Comparison of ENCODE assay signal across 11 cellular contexts in genomic region chr17:38559880-38560230, GRCh38. TPM values are rescaled to one million over a fixed set of nuclear protein-coding genes. Genes with fewer than 3 reads are reported as not detected.
DNase-seq lines count a peak whose midpoint lies in the region; ATAC-seq and TF ChIP-seq lines count a peak whose summit lies in the region.
"Had no signal": no experiment of that assay in that cellular context is flagged by ENCODE, and none has a peak within 500 bp of the region (broad histone marks: within the 10 kb centered on the region; RNA-seq: fewer than 3 reads in every experiment).

No MANE protein-coding gene starts in this region.

- ATAC-seq in GM19023 (IDR thresholded peaks at IDR 0.05; ENCODE audit: unreplicated experiment), result no peak

- H3K27ac Mint-ChIP-seq in HFFc6, result no peak overlapping the region
- H3K27ac Mint-ChIP-seq: progenitor cell of endocrine pancreas had no signal

- no peak overlapping the region for H4K8ac ChIP-seq in neuronal stem cell (ENCODE audit: low read depth, low read length)

- H3K9me2 ChIP-seq in Loucy (replicated peaks; ENCODE audit: low read depth, low read length), result no peaks in the 10 kb centered on the region

- H3K9ac ChIP-seq in Loucy (ENCODE audit: low read depth, low read length, poor library complexity, severe bottlenecking) (no peak overlapping the region), neuronal stem cell (ENCODE audit: low read depth, low read length, poor library complexity) (no peak overlapping the region)

- H3K4me1 ChIP-seq in Loucy (ENCODE audit: insufficient read depth, low read length, poor library complexity, severe bottlenecking) (peaks cover 23% of the 10 kb centered on the region), breast epithelium (peaks cover 7 to 8% of the 10 kb centered on the region in 2 donors), neuronal stem cell (ENCODE audit: control insufficient read depth in 2 of 2, insufficient read depth in 1 of 2, low read depth in 1 of 2, low read length in 2 of 2) (peaks cover 40 to 42% of the 10 kb centered on the region in 2 donors)

- no peaks in the 10 kb centered on the region for H4K20me1 ChIP-seq in Loucy (ENCODE audit: insufficient read depth, low read length, poor library complexity, severe bottlenecking)

- no peaks in the 10 kb centered on the region for H3K79me2 ChIP-seq in Loucy (ENCODE audit: insufficient read depth, low read length)

- H3K27me3 Mint-ChIP-seq in HFFc6 (ENCODE audit: insufficient read depth), result peaks cover 22% of the 10 kb centered on the region

- H3K4me2 ChIP-seq in Loucy (ENCODE audit: low read depth, low read length, poor library complexity, severe bottlenecking) (peak overlapping the region; percentile 89), neuronal stem cell (ENCODE audit: insufficient read depth, low read length, poor library complexity, severe bottlenecking) (peak overlapping the region; percentile 80)

- H3K23ac ChIP-seq in neuronal stem cell (ENCODE audit: low read depth, low read length, poor library complexity), result no peak overlapping the region

- no peaks in the 10 kb centered on the region for H3K27me3 ChIP-seq in Loucy (ENCODE audit: insufficient read depth, low read length, poor library complexity, severe bottlenecking)
- peaks cover 8 to 19% of the 10 kb centered on the region in 2 donors for H3K27me3 ChIP-seq in breast epithelium
- peaks cover 11 to 61% (median 30%) of the 10 kb centered on the region in 3 experiments for H3K27me3 ChIP-seq in neuronal stem cell (ENCODE audit: control insufficient read depth in 3 of 3, insufficient read depth in 3 of 3, low read depth in 1 of 3, low read length in 3 of 3)

- H3K9me3 ChIP-seq in Loucy (ENCODE audit: insufficient read depth, low read depth, low read length) (no peaks in the 10 kb centered on the region), breast epithelium (no peaks in the 10 kb centered on the region), neuronal stem cell (replicated peaks in 1 of 2; ENCODE audit: control insufficient read depth in 2 of 2, insufficient read depth in 1 of 2, low read depth in 1 of 2, low read length in 2 of 2) (peaks cover 0 to 3% of the 10 kb centered on the region in 2 donors)

- peak overlapping the region; percentile 35 for H3K18ac ChIP-seq in neuronal stem cell (ENCODE audit: low read length)

- no peak overlapping the region for H3K14ac ChIP-seq in neuronal stem cell (ENCODE audit: low read length)

- H2AFZ ChIP-seq in Loucy (ENCODE audit: low read length) (no peak overlapping the region), neuronal stem cell (ENCODE audit: low read length) (peak overlapping the region; percentile 53)

- H2BK15ac ChIP-seq in neuronal stem cell (ENCODE audit: low read length), result no peak overlapping the region

- TF ChIP-seq CTCF in Loucy (conservative IDR thresholded peaks at IDR 0.05; ENCODE audit: low read length) (no peak), breast epithelium (IDR thresholded peaks at IDR 0.05) (no peak), HFFc6 (IDR thresholded peaks at IDR 0.05) (no peak)

- no peak overlapping the region for H3K4ac ChIP-seq in neuronal stem cell (ENCODE audit: low read length)

- H3K79me1 ChIP-seq in neuronal stem cell (ENCODE audit: low read depth, low read length), result no peaks in the 10 kb centered on the region

- H2BK120ac ChIP-seq in neuronal stem cell (ENCODE audit: low read depth, low read length), result no peak overlapping the region

- no peaks in the 10 kb centered on the region for H3K36me3 Mint-ChIP-seq in HFFc6 (ENCODE audit: low read depth)

- no CpG with 5 or more reads among the region's 6 CpGs for WGBS in neuronal stem cell (ENCODE audit: extremely low coverage in 2 of 2, insufficient read length in 2 of 2, insufficient replicate concordance in 1 of 2), 2 donors

- H3K27ac ChIP-seq in breast epithelium, result no peak overlapping the region
- no peak overlapping the region for H3K27ac ChIP-seq in neuronal stem cell (replicated peaks; ENCODE audit: low read length)

- intact Hi-C loops in breast epithelium (cut with DNase I; ENCODE audit: low total_unique reads), result no loop called here

- H3K9me3 Mint-ChIP-seq in HFFc6, result no peaks in the 10 kb centered on the region
- H3K9me3 Mint-ChIP-seq: activated T-helper 2 cell treated with anti-CD3 and anti-CD28 coated beads, Interferon-gamma antibody, Interleukin-2, Interleukin-4, amounts not matched to agents 10 μg/mL and 5 μg/mL and 100 μg/mL, durations not matched to agents 14 hours and 24 hours and 36 hours had no signal

- H2BK12ac ChIP-seq in neuronal stem cell (ENCODE audit: low read length), result no peak overlapping the region

- DNase-seq in COLO668 (lab: John Stamatoyannopoulos, UW; ENCODE audit: unreplicated experiment) (peak; percentile 13), breast epithelium (ENCODE audit: low spot score in 2 of 2) (no peak), neuronal stem cell (ENCODE audit: low spot score) (no peak), NCI-H2029 treated with DMSO at 0.1 percent for 48 hours (lab: John Stamatoyannopoulos, UW) (no peak), DMS 273 (lab: John Stamatoyannopoulos, UW; ENCODE audit: unreplicated experiment) (no peak), HFFc6 (no peak)
- DNase-seq: cerebellar nuclear complex had no signal

- no peak overlapping the region for H4K91ac ChIP-seq in neuronal stem cell (ENCODE audit: low read depth, low read length, poor library complexity)

- H2AK5ac ChIP-seq in neuronal stem cell (ENCODE audit: low read depth, low read length), result no peak overlapping the region

- H2BK5ac ChIP-seq in neuronal stem cell (ENCODE audit: low read length), result no peak overlapping the region

- H3F3A ChIP-seq in Loucy (ENCODE audit: low read depth), result no peaks in the 10 kb centered on the region

- TF ChIP-seq POLR2A in breast epithelium (IDR thresholded peaks at IDR 0.05), result no peak

- peaks cover 6% of the 10 kb centered on the region; the same call in 1 of the 2 replicates for H3K4me1 Mint-ChIP-seq in HFFc6 (ENCODE audit: low read depth)

- H3K36me3 ChIP-seq in Loucy (ENCODE audit: insufficient read depth, low read length) (no peaks in the 10 kb centered on the region), breast epithelium (no peaks in the 10 kb centered on the region), neuronal stem cell (replicated peaks in 1 of 2; ENCODE audit: control insufficient read depth in 2 of 2, insufficient read depth in 2 of 2, low read length in 2 of 2) (peaks cover 0 to 9% of the 10 kb centered on the region in 2 donors)

- H3K4me3 Mint-ChIP-seq in HFFc6, result no peak overlapping the region

- peak overlapping the region; percentile 74 for H3K4me3 ChIP-seq in Loucy (ENCODE audit: low read length, poor library complexity, severe bottlenecking)
- peak overlapping the region in 2 of 3 donors; percentile 51 to 63 for H3K4me3 ChIP-seq in breast epithelium
- H3K4me3 ChIP-seq in neuronal stem cell (ENCODE audit: low read length in 2 of 2), result no peak overlapping the region

RNA-seq across cellular contexts. Expression of gene SRCIN1, which starts 45.9 kb away (rescaled TPM):
- 10 to 100 TPM in 1 of 3 donors, 1 to 10 TPM in 2; 4.2 to 10.8 (median 8.8) TPM for total RNA-seq in breast epithelium
- polyA plus RNA-seq in neuronal stem cell (2013, experiment 1 of 2), result 7.3 TPM
- 7.4 TPM for polyA plus RNA-seq in neuronal stem cell (2013, experiment 2 of 2)
- not detected for total RNA-seq in HFFc6 (2021; fragmentation: NEBNext Ultra II Directional; extraction: Animal tissue kit (Norgen Biotek cat#: 25700))

Comparison
In these comparisons a context has a peak if more than half of its experiments do, and no peak if none do; other contexts are left out.
1. H3K4me3 ChIP-seq: peak in Loucy (single experiment) and breast epithelium (2 of 3); none in neuronal stem cell (0 of 2).
2. RNA of gene SRCIN1, which starts 45.9 kb away (total RNA-seq): 4.2 to 10.8 TPM in breast epithelium; not detected in HFFc6; every median in the first group is over 4 times any median in the second.